ENCODE assay signal across 9 cellular contexts in genomic region chr16:23215435-23215834, GRCh38. TPM values are rescaled to one million over a fixed set of nuclear protein-coding genes. Genes with fewer than 3 reads are reported as not detected.
"Had no signal": no experiment of that assay in that cellular context is flagged by ENCODE, and none has a peak within 500 bp of the region (broad histone marks: within the 10 kb centered on the region; RNA-seq: fewer than 3 reads in every experiment).

No MANE protein-coding gene starts in this region.

- H3K27ac Mint-ChIP-seq: IgD-negative memory B cell had no signal

- DNase-seq: IMR-90, KBM-7, KG1 had no signal

- H3K27ac ChIP-seq: HL-60 had no signal

- ATAC-seq: HepG2 had no signal

- FAIRE-seq: HepG2, HTR-8/SVneo had no signal

- H3K9me3 Mint-ChIP-seq: IgD-negative memory B cell had no signal

RNA-seq across cellular contexts. Expression of gene SCNN1G, which starts 32.9 kb away (rescaled TPM):
- total RNA-seq: HepG2, HT-29, HT1080, IMR-90 had no signal
- polyA plus RNA-seq: HepG2, IgD-negative memory B cell, IMR-90 had no signal
